ENCODE assay signal across 34 cellular contexts in genomic region chr13:51966186-51966585, GRCh38.
"Had no signal": no experiment of that assay in that cellular context is flagged by ENCODE, and none has a peak within 500 bp of the region (broad histone marks: within the 10 kb centered on the region; RNA-seq: fewer than 3 reads in every experiment).

No MANE protein-coding gene starts in this region.

- H3K4me1 ChIP-seq: SJCRH30 had no signal

- H3K4me3 ChIP-seq: MG63, Peyer's patch, SJCRH30, SK-N-MC had no signal

- H3K27me3 ChIP-seq: MG63, Peyer's patch, SJCRH30 had no signal

- H3K9me3 ChIP-seq: MG63, Peyer's patch, SJCRH30 had no signal

- ATAC-seq: PC-3, Right ventricle myocardium inferior, SK-N-SH treated with all-trans-retinoic acid at 6 μM for 48 hours had no signal

- H3K36me3 ChIP-seq: MG63, Peyer's patch, SJCRH30 had no signal

- DNase-seq: Kasumi-1; KG1; MG63; NCI-H1048; NCI-H1092 treated with DMSO at 0.1 percent for 48 hours; NCI-H1105 treated with DMSO at 0.1 percent for 48 hours; NCI-H1417; NCI-H1436; NCI-H146; NCI-H1694; NCI-H187; NCI-H1930; NCI-H2029 treated with DMSO at 0.1 percent for 48 hours; NCI-H2081 treated with DMSO at 0.1 percent for 48 hours; NCI-H2107; NCI-H2171; NCI-H226; NCI-H446 treated with DMSO at 0.1 percent for 48 hours; NCI-H510A; NCI-H526; NCI-H69; NCI-H748 treated with DMSO at 0.1 percent for 48 hours; NCI-H82; NK-92 treated with Interleukin-12 subunit alpha and Interleukin-12 subunit beta, amount 100 ng/mL, for 24 hours; OCI-M1; PC-3; Peyer's patch; SHP77; SIG-M5; SJCRH30 had no signal

- H3K27ac ChIP-seq: Peyer's patch, RWPE1, SJCRH30, SK-N-MC had no signal
